Comparison of ENCODE assay signal across 27 cellular contexts in the genomic region with DNA sequence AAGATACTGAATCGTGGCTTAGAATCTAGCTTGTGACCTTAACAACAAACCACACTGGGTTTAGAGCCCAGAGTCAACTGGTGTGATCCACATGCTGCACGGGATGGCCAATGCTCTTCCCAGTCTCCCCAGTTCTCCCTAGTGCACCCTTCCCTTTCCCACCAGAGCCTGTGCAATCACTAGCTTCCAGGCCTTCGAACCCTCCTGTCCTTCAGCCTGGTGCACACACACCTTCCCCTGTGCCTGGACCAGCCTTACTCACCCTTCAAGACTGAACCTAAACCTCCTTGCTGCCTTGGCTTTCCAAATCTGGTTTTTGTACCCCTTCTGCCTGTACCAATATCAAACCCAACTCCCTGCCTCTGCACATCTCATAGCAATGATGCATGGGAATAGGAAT. TPM values are rescaled to one million over a fixed set of nuclear protein-coding genes. Genes with fewer than 3 reads are reported as not detected.
"Had no signal": no experiment of that assay in that cellular context is flagged by ENCODE, and none has a peak within 500 bp of the region (broad histone marks: within the 10 kb centered on the region; RNA-seq: fewer than 3 reads in every experiment).

No MANE protein-coding gene starts in this region.

- H3K9me3 ChIP-seq: lower lobe of right lung, neutrophil, psoas muscle, right lobe of liver, tibial nerve, upper lobe of left lung, vagina had no signal

- H3K36me3 ChIP-seq: lower lobe of right lung, neutrophil, right lobe of liver, tibial nerve, upper lobe of left lung, vagina had no signal

- H3K36me3 Mint-ChIP-seq: naive thymus-derived CD8-positive, alpha-beta T cell; stimulated activated memory B cell treated with anti-CD40 and anti-IgM and Interleukin-4, amounts not matched to agents 10 μg/mL and 1 μg/mL and 100 μg/mL, for 72 hours had no signal

- H3K27ac ChIP-seq: hepatocyte, lower lobe of right lung, neutrophil, parathyroid adenoma, psoas muscle, right lobe of liver, tibial nerve, upper lobe of left lung, vagina had no signal

- H3K4me1 ChIP-seq: parathyroid adenoma, psoas muscle, tibial nerve, vagina had no signal

- H3K27me3 ChIP-seq: hepatocyte, neutrophil, right lobe of liver, tibial nerve, upper lobe of left lung, vagina had no signal

- H3K9ac ChIP-seq: parathyroid adenoma had no signal

- H3K4me1 Mint-ChIP-seq: naive thymus-derived CD8-positive, alpha-beta T cell; neural crest cell; stimulated activated memory B cell treated with anti-CD40 and anti-IgM and Interleukin-4, amounts not matched to agents 10 μg/mL and 1 μg/mL and 100 μg/mL, for 72 hours; stimulated activated naive CD8-positive, alpha-beta T cell treated with anti-CD3 and anti-CD28 coated beads, Interleukin-15, amount 100 ng/mL, for 72 hours had no signal

- DNase-seq: islet precursor cell; left cardiac atrium; lower lobe of right lung; mammary epithelial cell; mesenchymal stem cell; naive thymus-derived CD8-positive, alpha-beta T cell; occipital lobe; psoas muscle; right lobe of liver; stimulated activated CD4-positive, alpha-beta T cell treated with anti-CD3 and anti-CD28 coated beads, Interleukin-1b, Interleukin-23, amount 100 ng/mL, for 48 hours; stimulated activated CD4-positive, alpha-beta T cell treated with anti-CD3 and anti-CD28 coated beads, Interleukin-2, amount 100 ng/mL, for 48 hours; stimulated activated CD4-positive, alpha-beta T cell treated with anti-CD3 and anti-CD28 coated beads, Interleukin-4, amount 100 ng/mL, for 4 hours; stimulated activated CD8-positive, alpha-beta memory T cell treated with anti-CD3 and anti-CD28 coated beads, Interleukin-4, amount 100 ng/mL, for 48 hours; stimulated activated naive CD4-positive, alpha-beta T cell treated with Interleukin-2 at 50 U/mL for 16 hours; stimulated activated naive CD8-positive, alpha-beta T cell treated with anti-CD3 and anti-CD28 coated beads, Interleukin-15, amount 100 ng/mL, for 72 hours; substantia nigra; upper lobe of left lung had no signal

- H3K27ac Mint-ChIP-seq: naive thymus-derived CD8-positive, alpha-beta T cell; nephron; stimulated activated memory B cell treated with anti-CD40 and anti-IgM and Interleukin-4, amounts not matched to agents 10 μg/mL and 1 μg/mL and 100 μg/mL, for 72 hours; stimulated activated naive CD8-positive, alpha-beta T cell treated with anti-CD3 and anti-CD28 coated beads, Interleukin-15, amount 100 ng/mL, for 72 hours had no signal

- H3K27me3 Mint-ChIP-seq: stimulated activated memory B cell treated with anti-CD40 and anti-IgM and Interleukin-4, amounts not matched to agents 10 μg/mL and 1 μg/mL and 100 μg/mL, for 72 hours had no signal

- H3K9me3 Mint-ChIP-seq: nephron; neural crest cell; stimulated activated memory B cell treated with anti-CD40 and anti-IgM and Interleukin-4, amounts not matched to agents 10 μg/mL and 1 μg/mL and 100 μg/mL, for 72 hours had no signal

- H3K4me3 Mint-ChIP-seq: naive thymus-derived CD8-positive, alpha-beta T cell; nephron; neural crest cell; stimulated activated memory B cell treated with anti-CD40 and anti-IgM and Interleukin-4, amounts not matched to agents 10 μg/mL and 1 μg/mL and 100 μg/mL, for 72 hours; stimulated activated naive CD8-positive, alpha-beta T cell treated with anti-CD3 and anti-CD28 coated beads, Interleukin-15, amount 100 ng/mL, for 72 hours had no signal

- ATAC-seq: left cardiac atrium; left lobe of liver; lower lobe of right lung; naive thymus-derived CD8-positive, alpha-beta T cell; psoas muscle; right lobe of liver; stimulated activated memory B cell treated with anti-CD40 and anti-IgM and Interleukin-4, amounts not matched to agents 10 μg/mL and 1 μg/mL and 100 μg/mL, for 72 hours; stimulated activated naive CD8-positive, alpha-beta T cell treated with anti-CD3 and anti-CD28 coated beads, Interleukin-15, amount 100 ng/mL, for 72 hours had no signal

- H2AFZ ChIP-seq: hepatocyte, parathyroid adenoma had no signal

- H3K4me3 ChIP-seq: hepatocyte, lower lobe of right lung, psoas muscle, right lobe of liver, smooth muscle cell, tibial nerve, upper lobe of left lung, vagina had no signal

- H3K4me2 ChIP-seq: hepatocyte, smooth muscle cell had no signal

- H3K79me2 ChIP-seq: hepatocyte, parathyroid adenoma had no signal

RNA-seq across cellular contexts. Expression of gene WNT5A, which starts 43.8 kb away (rescaled TPM):
- total RNA-seq: naive thymus-derived CD8-positive, alpha-beta T cell had no signal
- polyA plus RNA-seq: naive thymus-derived CD8-positive, alpha-beta T cell had no signal
